In genomic region chr11:73268671-73269271, GRCh38 we compare ENCODE assay signal across 22 cellular contexts. TPM values are rescaled to one million over a fixed set of nuclear protein-coding genes. Genes with fewer than 3 reads are reported as not detected.
A peak's percentile ranks its signal among the peaks of the same experiment; 100 is the strongest.
DNase-seq lines count a peak whose midpoint lies in the region; ATAC-seq and TF ChIP-seq lines count a peak whose summit lies in the region.
"Had no signal": no experiment of that assay in that cellular context is flagged by ENCODE, and none has a peak within 500 bp of the region (broad histone marks: within the 10 kb centered on the region; RNA-seq: fewer than 3 reads in every experiment).

No MANE protein-coding gene starts in this region.

- no peak for TF ChIP-seq CTCF in natural killer cell (IDR thresholded peaks at IDR 0.05)
- no peak for TF ChIP-seq CTCF in gastroesophageal sphincter (IDR thresholded peaks at IDR 0.05)

- intact Hi-C loops in natural killer cell (cut with micrococcal nuclease) (no loop called here), left colon (cut with DNase I, micrococcal nuclease) (no loop called here)

- peaks cover 6 to 19% of the 10 kb centered on the region in 2 donors for H3K27me3 Mint-ChIP-seq in natural killer cell treated with Interleukin-12 subunit alpha and Interleukin-12 subunit beta and Interleukin-15 and Interleukin-18, amount 100 ng/mL, for 72 hours
- peaks cover 21 to 24% of the 10 kb centered on the region in 2 donors for H3K27me3 Mint-ChIP-seq in natural killer cell (ENCODE audit: low read depth in 2 of 2)

- no peak overlapping the region for H2BK120ac ChIP-seq in neuronal stem cell (ENCODE audit: low read depth, low read length)

- no peak overlapping the region for H3K9ac ChIP-seq in neuronal stem cell (ENCODE audit: low read depth, low read length, poor library complexity)

- H2AFZ ChIP-seq in neuronal stem cell (ENCODE audit: low read length): no peak overlapping the region

- H3K79me1 ChIP-seq in neuronal stem cell (ENCODE audit: low read depth, low read length): no peaks in the 10 kb centered on the region

- H3K9me3 ChIP-seq in neuronal stem cell (replicated peaks in 1 of 2; ENCODE audit: control insufficient read depth in 2 of 2, insufficient read depth in 1 of 2, low read depth in 1 of 2, low read length in 2 of 2) (no peaks in the 10 kb centered on the region), gastroesophageal sphincter (no peaks in the 10 kb centered on the region)
- H3K9me3 ChIP-seq: heart right ventricle, suprapubic skin had no signal

- H3K36me3 ChIP-seq in neuronal stem cell (replicated peaks in 1 of 2; ENCODE audit: control insufficient read depth in 2 of 2, insufficient read depth in 2 of 2, low read length in 2 of 2) (no peaks in the 10 kb centered on the region), gastroesophageal sphincter (no peaks in the 10 kb centered on the region)
- H3K36me3 ChIP-seq: heart right ventricle, suprapubic skin had no signal

- peaks cover 0 to 50% (median 6%) of the 10 kb centered on the region in 3 experiments for H3K27me3 ChIP-seq in neuronal stem cell (ENCODE audit: control insufficient read depth in 3 of 3, insufficient read depth in 3 of 3, low read depth in 1 of 3, low read length in 3 of 3)
- peaks cover 45% of the 10 kb centered on the region for H3K27me3 ChIP-seq in gastroesophageal sphincter

- no peak overlapping the region for H3K4me3 ChIP-seq in neuronal stem cell (ENCODE audit: low read length in 2 of 2)
- no peak overlapping the region for H3K4me3 ChIP-seq in gastroesophageal sphincter
- H3K4me3 ChIP-seq: GM12878, heart right ventricle, suprapubic skin had no signal

- WGBS in neuronal stem cell (ENCODE audit: extremely low coverage in 2 of 2, insufficient read length in 2 of 2, insufficient replicate concordance in 1 of 2), 2 donors: no CpG with 5 or more reads among the region's 8 CpGs
- WGBS in gastroesophageal sphincter (ENCODE audit: low coverage in 1 of 2), 2 donors: 93 to 100% methylated on average over 2 to 3 of the region's 8 CpGs

- H3K23ac ChIP-seq in neuronal stem cell (ENCODE audit: low read depth, low read length, poor library complexity): peak overlapping the region; percentile 1

- no peak for TF ChIP-seq POLR2A in gastroesophageal sphincter (IDR thresholded peaks at IDR 0.05)

- no peak overlapping the region for H2BK15ac ChIP-seq in neuronal stem cell (ENCODE audit: low read length)

- peak overlapping the region; percentile 65 for H2BK12ac ChIP-seq in neuronal stem cell (ENCODE audit: low read length)

- TF ChIP-seq EP300 in gastroesophageal sphincter (IDR thresholded peaks at IDR 0.05): no peak

- H2AK5ac ChIP-seq in neuronal stem cell (ENCODE audit: low read depth, low read length): peak overlapping the region; percentile 8

- H3K4me1 Mint-ChIP-seq in natural killer cell treated with Interleukin-12 subunit alpha and Interleukin-12 subunit beta and Interleukin-15 and Interleukin-18, amount 100 ng/mL, for 72 hours (ENCODE audit: low read depth in 2 of 2): peaks cover 0 to 3% of the 10 kb centered on the region in 2 donors
- no peaks in the 10 kb centered on the region for H3K4me1 Mint-ChIP-seq in natural killer cell

- no peak overlapping the region for H3K4me2 ChIP-seq in neuronal stem cell (ENCODE audit: insufficient read depth, low read length, poor library complexity, severe bottlenecking)

- H3K36me3 Mint-ChIP-seq in natural killer cell treated with Interleukin-12 subunit alpha and Interleukin-12 subunit beta and Interleukin-15 and Interleukin-18, amount 100 ng/mL, for 72 hours: no peaks in the 10 kb centered on the region
- no peaks in the 10 kb centered on the region for H3K36me3 Mint-ChIP-seq in natural killer cell

- H3K18ac ChIP-seq in neuronal stem cell (ENCODE audit: low read length): no peak overlapping the region

- H3K4me1 ChIP-seq in neuronal stem cell (ENCODE audit: control insufficient read depth in 2 of 2, insufficient read depth in 1 of 2, low read depth in 1 of 2, low read length in 2 of 2) (peaks cover 6 to 8% of the 10 kb centered on the region in 2 donors), gastroesophageal sphincter (peaks cover 0 to 15% (median 4%) of the 10 kb centered on the region in 3 donors)

- no peaks in the 10 kb centered on the region for H3K9me3 Mint-ChIP-seq in natural killer cell treated with Interleukin-12 subunit alpha and Interleukin-12 subunit beta and Interleukin-15 and Interleukin-18, amount 100 ng/mL, for 72 hours
- H3K9me3 Mint-ChIP-seq in natural killer cell: no peaks in the 10 kb centered on the region
- H3K9me3 Mint-ChIP-seq: activated CD4-positive, alpha-beta T cell treated with anti-CD3 and anti-CD28 coated beads, Interleukin-2, amount 10 ng/mL, durations not matched to agents 24 days and 14 days had no signal

- no peak overlapping the region for H3K4ac ChIP-seq in neuronal stem cell (ENCODE audit: low read length)

- no peak overlapping the region for H4K91ac ChIP-seq in neuronal stem cell (ENCODE audit: low read depth, low read length, poor library complexity)

- H3K14ac ChIP-seq in neuronal stem cell (ENCODE audit: low read length): no peak overlapping the region

- no peak overlapping the region for H4K8ac ChIP-seq in neuronal stem cell (ENCODE audit: low read depth, low read length)

- no peak overlapping the region for H3K27ac Mint-ChIP-seq in natural killer cell treated with Interleukin-12 subunit alpha and Interleukin-12 subunit beta and Interleukin-15 and Interleukin-18, amount 100 ng/mL, for 72 hours
- H3K27ac Mint-ChIP-seq in natural killer cell: no peak overlapping the region
- H3K27ac Mint-ChIP-seq: activated CD4-positive, alpha-beta T cell treated with anti-CD3 and anti-CD28 coated beads, Interleukin-2, amount 10 ng/mL, durations not matched to agents 24 days and 14 days; progenitor cell of endocrine pancreas had no signal

- no peak for ATAC-seq in natural killer cell treated with Interleukin-12 subunit alpha and Interleukin-12 subunit beta and Interleukin-15 and Interleukin-18, amount 100 ng/mL, for 72 hours
- ATAC-seq in natural killer cell (no peak), HG03045 (IDR thresholded peaks at IDR 0.05; ENCODE audit: unreplicated experiment) (no peak), left colon (no peak), gastroesophageal sphincter (no peak)
- ATAC-seq: GM12878, heart right ventricle had no signal

- DNase-seq in natural killer cell treated with Interleukin-12 subunit alpha and Interleukin-12 subunit beta and Interleukin-15 and Interleukin-18, amount 100 ng/mL, for 72 hours (ENCODE audit: low spot score): peak; percentile 61
- DNase-seq in natural killer cell: no peak
- DNase-seq in ecto neural progenitor cell (ENCODE audit: low spot score): peak; percentile 40
- DNase-seq in neuronal stem cell (ENCODE audit: low spot score): no peak
- DNase-seq in left colon: no peak
- DNase-seq: activated CD4-positive, alpha-beta T cell treated with anti-CD3 and anti-CD28 coated beads, Interleukin-2, amount 10 ng/mL, durations not matched to agents 24 days and 14 days; activated gamma-delta T cell treated with Interleukin-2 at 50 U/mL for 16 hours; cerebellar nuclear complex; heart right ventricle; Karpas-422; NCI-H2171; NCI-H524 had no signal

- no peak overlapping the region for H3K4me3 Mint-ChIP-seq in natural killer cell treated with Interleukin-12 subunit alpha and Interleukin-12 subunit beta and Interleukin-15 and Interleukin-18, amount 100 ng/mL, for 72 hours
- H3K4me3 Mint-ChIP-seq in natural killer cell: no peak overlapping the region
- H3K4me3 Mint-ChIP-seq: activated CD4-positive, alpha-beta T cell treated with anti-CD3 and anti-CD28 coated beads, Interleukin-2, amount 10 ng/mL, durations not matched to agents 24 days and 14 days; CD14-positive monocyte had no signal

- H3K27ac ChIP-seq in neuronal stem cell (replicated peaks; ENCODE audit: low read length) (no peak overlapping the region), gastroesophageal sphincter (no peak overlapping the region)
- H3K27ac ChIP-seq: suprapubic skin had no signal

- no peak overlapping the region for H2BK5ac ChIP-seq in neuronal stem cell (ENCODE audit: low read length)

RNA-seq across cellular contexts. Expression of gene P2RY6, which starts 3.4 kb away (rescaled TPM):
- not detected for total RNA-seq in natural killer cell treated with Interleukin-12 subunit alpha and Interleukin-12 subunit beta and Interleukin-15 and Interleukin-18, amount 100 ng/mL, for 72 hours
- total RNA-seq in natural killer cell (under 1 TPM in 2 of 3 donors, not detected in 1; 0.24 to 0.40 TPM), left colon (1 to 10 TPM; 1.5 to 1.8 TPM), gastroesophageal sphincter (1 to 10 TPM; 1.8 to 2.8 (median 2.3) TPM)
- polyA plus RNA-seq in neuronal stem cell (2013, experiment 1 of 2): 0.14 TPM
- 0.17 TPM for polyA plus RNA-seq in neuronal stem cell (2013, experiment 2 of 2)
- total RNA-seq: activated CD4-positive, alpha-beta T cell treated with anti-CD3 and anti-CD28 coated beads, Interleukin-2, amount 10 ng/mL, durations not matched to agents 24 days and 14 days; SK-MEL-5; T-helper 1 cell treated with Interleukin-12 subunit alpha and Interleukin-12 subunit beta and Interleukin-4 antibody, amounts not matched to agents 30 ng/mL and 1 ng/mL, for 36 hours had no signal
- polyA plus RNA-seq: AG04450, neural cell had no signal

RNA-seq across cellular contexts. Expression of gene ARHGEF17, which starts 39.3 kb away (rescaled TPM):
- under 1 TPM in 1 of 2 donors, not detected in 1; 0.95 TPM for total RNA-seq in natural killer cell treated with Interleukin-12 subunit alpha and Interleukin-12 subunit beta and Interleukin-15 and Interleukin-18, amount 100 ng/mL, for 72 hours
- total RNA-seq in natural killer cell: under 1 TPM; 0.02 to 0.88 (median 0.50) TPM
- polyA plus RNA-seq in neuronal stem cell (2013, experiment 1 of 2): 40.1 TPM
- 38.9 TPM for polyA plus RNA-seq in neuronal stem cell (2013, experiment 2 of 2)
- total RNA-seq in left colon: 10 to 100 TPM in 1 of 2 donors, 1 to 10 TPM in 1; 6.8 to 14.4 TPM
- total RNA-seq in gastroesophageal sphincter: 100 to 1,000 TPM in 1 of 4 donors, 10 to 100 TPM in 3; 52.5 to 169 (median 84.4) TPM
- total RNA-seq: activated CD4-positive, alpha-beta T cell treated with anti-CD3 and anti-CD28 coated beads, Interleukin-2, amount 10 ng/mL, durations not matched to agents 24 days and 14 days; T-helper 1 cell treated with Interleukin-12 subunit alpha and Interleukin-12 subunit beta and Interleukin-4 antibody, amounts not matched to agents 30 ng/mL and 1 ng/mL, for 36 hours had no signal

RNA-seq across cellular contexts. Expression of gene P2RY2, which starts 50.7 kb away (rescaled TPM):
- under 1 TPM in 1 of 2 donors, not detected in 1; 0.20 TPM for total RNA-seq in natural killer cell treated with Interleukin-12 subunit alpha and Interleukin-12 subunit beta and Interleukin-15 and Interleukin-18, amount 100 ng/mL, for 72 hours
- total RNA-seq in natural killer cell (1 to 10 TPM in 1 of 3 donors, under 1 TPM in 2; 0.27 to 1.0 (median 0.90) TPM), left colon (10 to 100 TPM; 14.5 to 20.4 TPM), gastroesophageal sphincter (1 to 10 TPM in 2 of 4 donors, under 1 TPM in 2; 0.35 to 2.5 (median 0.89) TPM)
- 1.2 TPM for polyA plus RNA-seq in neuronal stem cell (2013, experiment 1 of 2)
- polyA plus RNA-seq in neuronal stem cell (2013, experiment 2 of 2): 1.2 TPM
- total RNA-seq: activated CD4-positive, alpha-beta T cell treated with anti-CD3 and anti-CD28 coated beads, Interleukin-2, amount 10 ng/mL, durations not matched to agents 24 days and 14 days; T-helper 1 cell treated with Interleukin-12 subunit alpha and Interleukin-12 subunit beta and Interleukin-4 antibody, amounts not matched to agents 30 ng/mL and 1 ng/mL, for 36 hours had no signal
- polyA plus RNA-seq: AG04450, neural cell had no signal

Comparison
In these comparisons a context has a peak if more than half of its experiments do, and no peak if none do; other contexts are left out.
1. DNase-seq: peak in natural killer cell treated with Interleukin-12 subunit alpha and Interleukin-12 subunit beta and Interleukin-15 and Interleukin-18, amount 100 ng/mL, for 72 hours (single experiment) and ecto neural progenitor cell (single experiment); none in natural killer cell (single experiment), neuronal stem cell (single experiment) and left colon (0 of 2).
2. RNA of gene ARHGEF17, which starts 39.3 kb away (total RNA-seq): 52.5 to 169 TPM in gastroesophageal sphincter and 6.8 to 14.4 TPM in left colon; 0.95 TPM in natural killer cell treated with Interleukin-12 subunit alpha and Interleukin-12 subunit beta and Interleukin-15 and Interleukin-18, amount 100 ng/mL, for 72 hours and 0.02 to 0.88 TPM in natural killer cell; every median in the first group is over 4 times any median in the second.
3. RNA of gene P2RY2, which starts 50.7 kb away (total RNA-seq): 14.5 to 20.4 TPM in left colon; 0.35 to 2.5 TPM in gastroesophageal sphincter, 0.27 to 1.0 TPM in natural killer cell and 0.20 TPM in natural killer cell treated with Interleukin-12 subunit alpha and Interleukin-12 subunit beta and Interleukin-15 and Interleukin-18, amount 100 ng/mL, for 72 hours; every median in the first group is over 4 times any median in the second.